Comparison of ENCODE assay signal across 22 cellular contexts in genomic region chr4:163858515-163858914, GRCh38.
"Had no signal": no experiment of that assay in that cellular context is flagged by ENCODE, and none has a peak within 500 bp of the region (broad histone marks: within the 10 kb centered on the region; RNA-seq: fewer than 3 reads in every experiment).

No MANE protein-coding gene starts in this region.

- H3K4me3 Mint-ChIP-seq: activated naive CD4-positive, alpha-beta T cell treated with anti-CD3 and anti-CD28 coated beads, Interleukin-2, amount 50 U/mL, for 24 hours; activated T-cell treated with anti-CD3 and anti-CD28 coated beads, Interleukin-2, amount 50 U/mL, for 72 hours; central memory CD8-positive, alpha-beta T cell; naive thymus-derived CD8-positive, alpha-beta T cell had no signal

- FAIRE-seq: islet of Langerhans had no signal

- H3K27ac Mint-ChIP-seq: activated naive CD4-positive, alpha-beta T cell treated with anti-CD3 and anti-CD28 coated beads, Interleukin-2, amount 50 U/mL, for 24 hours; activated T-cell treated with anti-CD3 and anti-CD28 coated beads, Interleukin-2, amount 50 U/mL, for 72 hours; naive thymus-derived CD8-positive, alpha-beta T cell had no signal

- H3K27me3 Mint-ChIP-seq: activated naive CD4-positive, alpha-beta T cell treated with anti-CD3 and anti-CD28 coated beads, Interleukin-2, amount 50 U/mL, for 24 hours; central memory CD8-positive, alpha-beta T cell had no signal

- H3K36me3 Mint-ChIP-seq: activated naive CD4-positive, alpha-beta T cell treated with anti-CD3 and anti-CD28 coated beads, Interleukin-2, amount 50 U/mL, for 24 hours had no signal

- H3K9me3 Mint-ChIP-seq: activated naive CD4-positive, alpha-beta T cell treated with anti-CD3 and anti-CD28 coated beads, Interleukin-2, amount 50 U/mL, for 24 hours; activated T-cell treated with anti-CD3 and anti-CD28 coated beads, Interleukin-2, amount 50 U/mL, for 72 hours had no signal

- H3K4me1 Mint-ChIP-seq: activated naive CD4-positive, alpha-beta T cell treated with anti-CD3 and anti-CD28 coated beads, Interleukin-2, amount 50 U/mL, for 24 hours; central memory CD8-positive, alpha-beta T cell; naive thymus-derived CD8-positive, alpha-beta T cell had no signal

- DNase-seq: activated CD4-positive, alpha-beta T cell treated with anti-CD3 and anti-CD28 coated beads, Interleukin-2, amount 50 U/mL, for 1 hour; activated CD4-positive, CD25-positive, alpha-beta regulatory T cell treated with anti-CD3 and anti-CD28 coated beads, Interleukin-2, amount 50 U/mL, for 72 hours; activated effector memory CD4-positive, alpha-beta T cell treated with anti-CD3 and anti-CD28 coated beads, Interleukin-2, amount 50 U/mL, for 16 hours; activated T-cell treated with anti-CD3 and anti-CD28 coated beads, Interleukin-2, amount 50 U/mL, for 72 hours; colonic mucosa; foreskin keratinocyte; glutamatergic neuron; hippocampal formation; left colon; lower lobe of right lung; naive thymus-derived CD8-positive, alpha-beta T cell; ovary; psoas muscle; right cardiac atrium; stimulated activated CD4-positive, alpha-beta T cell treated with anti-CD3 and anti-CD28 coated beads, Interleukin-2, amount 100 ng/mL, for 24 hours; stimulated activated naive CD8-positive, alpha-beta T cell treated with anti-CD3 and anti-CD28 coated beads, Interleukin-15, Interleukin-2, amounts not matched to agents 100 U/mL and 50 U/mL, for 24 hours; substantia nigra; transverse colon; uterus had no signal

- ATAC-seq: activated T-cell treated with anti-CD3 and anti-CD28 coated beads, Interleukin-2, amount 50 U/mL, for 72 hours; foreskin keratinocyte; left colon; lower lobe of right lung; naive thymus-derived CD8-positive, alpha-beta T cell; psoas muscle; right cardiac atrium; stimulated activated naive CD8-positive, alpha-beta T cell treated with anti-CD3 and anti-CD28 coated beads, Interleukin-15, Interleukin-2, amounts not matched to agents 100 U/mL and 50 U/mL, for 24 hours had no signal
